In genomic region chr1:174789399-174789798, GRCh38 we compare ENCODE assay signal across 8 cellular contexts.
DNase-seq lines count a peak whose midpoint lies in the region; ATAC-seq and TF ChIP-seq lines count a peak whose summit lies in the region.

No MANE protein-coding gene starts in this region.

- no peaks in the 10 kb centered on the region for H3K9me3 ChIP-seq in DOHH2 (ENCODE audit: control insufficient read depth, insufficient read depth, low read length)

- ATAC-seq in GM21381 (IDR thresholded peaks at IDR 0.05; ENCODE audit: unreplicated experiment) (peak; percentile 65), HG03521 (IDR thresholded peaks at IDR 0.05; ENCODE audit: unreplicated experiment) (peak; percentile 72), GM19455 (IDR thresholded peaks at IDR 0.05; ENCODE audit: unreplicated experiment) (no peak)

- no peaks in the 10 kb centered on the region for H3K79me2 ChIP-seq in DOHH2 (ENCODE audit: control insufficient read depth, low read length)

- H3F3A ChIP-seq in DOHH2 (ENCODE audit: control insufficient read depth, insufficient read depth), result no peaks in the 10 kb centered on the region

- no peaks in the 10 kb centered on the region for H4K20me1 ChIP-seq in DOHH2 (ENCODE audit: control insufficient read depth, insufficient read depth, low read depth, low read length)

- peaks cover 32% of the 10 kb centered on the region for H3K4me1 ChIP-seq in DOHH2 (ENCODE audit: control insufficient read depth, low read length)

- no peaks in the 10 kb centered on the region for H3K27me3 ChIP-seq in DOHH2 (ENCODE audit: control insufficient read depth, low read length)

- no peaks in the 10 kb centered on the region for H3K9me2 ChIP-seq in DOHH2 (replicated peaks; ENCODE audit: control insufficient read depth, low read length)

- H3K27ac ChIP-seq in DOHH2 (ENCODE audit: low read depth, low read length), result no peak overlapping the region

- no peaks in the 10 kb centered on the region for H3K36me3 ChIP-seq in DOHH2 (ENCODE audit: control insufficient read depth, low read length)

- no peak for TF ChIP-seq CTCF in DOHH2 (IDR thresholded peaks at IDR 0.05; ENCODE audit: low read depth, low read length, poor library complexity, severe bottlenecking)

- DNase-seq in fibroblast of gingiva (ENCODE audit: low read depth), result peak; percentile 42
- no peak for DNase-seq in G401 (ENCODE audit: low spot score)
- no peak for DNase-seq in dermis blood vessel endothelial cell
- no peak for DNase-seq in NCI-H2107 (lab: John Stamatoyannopoulos, UW)

- H3K4me3 ChIP-seq in DOHH2 (ENCODE audit: low read length), result no peak overlapping the region

- H3K4me2 ChIP-seq in DOHH2 (ENCODE audit: low read length), result peak overlapping the region; percentile 9; the same call in 1 of the 2 replicates

- in situ Hi-C loops in G401 (cut with HindIII; ENCODE audit: low sequenced_read_pairs), result no loop called here
